8 cellular contexts compared by ENCODE assay signal in the genomic region with DNA sequence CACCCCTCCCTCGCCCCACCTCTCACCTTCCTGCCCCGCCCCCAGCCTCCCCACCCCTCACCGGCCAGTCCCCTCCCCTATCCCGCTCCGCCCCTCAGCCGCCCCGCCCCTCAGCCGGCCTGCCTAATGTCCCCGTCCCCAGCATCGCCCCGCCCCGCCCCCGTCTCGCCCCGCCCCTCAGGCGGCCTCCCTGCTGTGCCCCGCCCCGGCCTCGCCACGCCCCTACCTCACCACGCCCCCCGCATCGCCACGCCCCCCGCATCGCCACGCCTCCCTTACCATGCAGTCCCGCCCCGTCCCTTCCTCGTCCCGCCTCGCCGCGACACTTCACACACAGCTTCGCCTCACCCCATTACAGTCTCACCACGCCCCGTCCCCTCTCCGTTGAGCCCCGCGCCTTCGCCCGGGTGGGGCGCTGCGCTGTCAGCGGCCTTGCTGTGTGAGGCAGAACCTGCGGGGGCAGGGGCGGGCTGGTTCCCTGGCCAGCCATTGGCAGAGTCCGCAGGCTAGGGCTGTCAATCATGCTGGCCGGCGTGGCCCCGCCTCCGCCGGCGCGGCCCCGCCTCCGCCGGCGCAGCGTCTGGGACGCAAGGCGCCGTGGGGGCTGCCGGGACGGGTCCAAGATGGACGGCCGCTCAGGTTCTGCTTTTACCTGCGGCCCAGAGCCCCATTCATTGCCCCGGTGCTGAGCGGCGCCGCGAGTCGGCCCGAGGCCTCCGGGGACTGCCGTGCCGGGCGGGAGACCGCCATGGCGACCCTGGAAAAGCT. TPM values are rescaled to one million over a fixed set of nuclear protein-coding genes. Genes with fewer than 3 reads are reported as not detected.
A peak's percentile ranks its signal among the peaks of the same experiment; 100 is the strongest.
DNase-seq lines count a peak whose midpoint lies in the region; ATAC-seq and TF ChIP-seq lines count a peak whose summit lies in the region.

TSS of gene HTT (plus strand) at position 604 of the 768 bp plus-strand sequence. CDS start at position 749, 145 bp downstream.
TSS of gene HTT-AS (minus strand) at position 461 of the 768 bp plus-strand sequence.

- peak within 1 kb of the TSS; percentile 82 for H3K4me3 ChIP-seq in NB4 (ENCODE audit: low read depth, low read length)
- H3K4me3 ChIP-seq in SK-N-MC: peak within 1 kb of the TSS; percentile 86

- ATAC-seq in HG02588 (IDR thresholded peaks at IDR 0.05; ENCODE audit: unreplicated experiment) (peak; percentile 80), omental fat pad (ENCODE audit: low FRiP score) (peak; percentile 94)

- TF ChIP-seq POLR2A in NB4 (IDR thresholded peaks at IDR 0.05; ENCODE audit: extremely low read depth, insufficient read length): peak; percentile 89

- CTCF ChIA-PET in GM10248 (lab: Yijun Ruan, JAX): interaction anchor here (1.0 to 2.6 kb wide), 3 partner anchors 16 to 21 kb away, joined by 3 to 11 read pairs (median 4); no protein-coding TSS in a partner anchor

- DNase-seq in GM10248 (ENCODE audit: extremely low spot score) (peak; percentile 97), NB4 (ENCODE audit: low read depth) (peak; percentile 97), SK-N-MC (ENCODE audit: low read depth, low spot score) (peak; percentile 73), glomerular visceral epithelial cell (ENCODE audit: extremely low spot score) (peak; percentile 98), omental fat pad (ENCODE audit: low spot score) (peak; percentile 97)

- H3K9ac ChIP-seq in SK-N-MC (ENCODE audit: insufficient read length): peak within 1 kb of the TSS; percentile 93

- H3K9me3 Mint-ChIP-seq in activated naive CD4-positive, alpha-beta T cell treated with anti-CD3 and anti-CD28 coated beads, Interleukin-2, amount 50 U/mL, for 24 hours: no peaks in the 10 kb centered on the region

- H3K36me3 ChIP-seq in SK-N-MC (ENCODE audit: insufficient read depth, low read length): no peaks in the 10 kb centered on the region

- POLR2A ChIA-PET in GM10248 (lab: Yijun Ruan, JAX): no interaction called here

- H3K27me3 Mint-ChIP-seq in activated naive CD4-positive, alpha-beta T cell treated with anti-CD3 and anti-CD28 coated beads, Interleukin-2, amount 50 U/mL, for 24 hours: no peaks in the 10 kb centered on the region

- H3K4me3 Mint-ChIP-seq in activated naive CD4-positive, alpha-beta T cell treated with anti-CD3 and anti-CD28 coated beads, Interleukin-2, amount 50 U/mL, for 24 hours: peak within 1 kb of the TSS; percentile 92

- peak within 1 kb of the TSS; percentile 88 for H3K27ac Mint-ChIP-seq in activated naive CD4-positive, alpha-beta T cell treated with anti-CD3 and anti-CD28 coated beads, Interleukin-2, amount 50 U/mL, for 24 hours

- peak within 1 kb of the TSS; percentile 62; the same call in 1 of the 2 replicates for H3K27ac ChIP-seq in SK-N-MC
- H3K27ac ChIP-seq in temporal lobe (ENCODE audit: low read depth, low read length): peak within 1 kb of the TSS; percentile 83

- no peaks in the 10 kb centered on the region for H3K9me3 ChIP-seq in SK-N-MC (ENCODE audit: low read depth, low read length)

- H3K4me1 Mint-ChIP-seq in activated naive CD4-positive, alpha-beta T cell treated with anti-CD3 and anti-CD28 coated beads, Interleukin-2, amount 50 U/mL, for 24 hours: peaks cover 31% of the 10 kb centered on the region

- TF ChIP-seq CTCF in GM10248 (IDR thresholded peaks at IDR 0.05; ENCODE audit: control extremely low read depth, extremely low read depth, low read depth, missing control alignments): no peak
- TF ChIP-seq CTCF in NB4 (IDR thresholded peaks at IDR 0.05; ENCODE audit: low read depth, low read length): no peak
- no peak for TF ChIP-seq CTCF in omental fat pad (IDR thresholded peaks at IDR 0.05)

- peaks cover under 1% of the 10 kb centered on the region for H3K36me3 Mint-ChIP-seq in activated naive CD4-positive, alpha-beta T cell treated with anti-CD3 and anti-CD28 coated beads, Interleukin-2, amount 50 U/mL, for 24 hours

RNA-seq across cellular contexts. Expression of gene HTT, which starts in this region (rescaled TPM):
- total RNA-seq in omental fat pad (10 to 100 TPM; 37.6 to 78.7 (median 56.3) TPM), temporal lobe (88.5 TPM)

RNA-seq across cellular contexts. Expression of gene HTT-AS, which starts in this region (rescaled TPM):
- total RNA-seq in omental fat pad (not detected), temporal lobe (not detected)

Comparison
In these comparisons a context has a peak if more than half of its experiments do, and no peak if none do; other contexts are left out.
1. Peak in every context shown above with its lines: DNase-seq, ATAC-seq, H3K4me3 ChIP-seq and H3K27ac ChIP-seq.